ENCODE assay signal across 8 cellular contexts in genomic region chr19:55516878-55517620, GRCh38. TPM values are rescaled to one million over a fixed set of nuclear protein-coding genes. Genes with fewer than 3 reads are reported as not detected.
DNase-seq lines count a peak whose midpoint lies in the region; ATAC-seq and TF ChIP-seq lines count a peak whose summit lies in the region.

No MANE protein-coding gene starts in this region.

- 14% methylated on average over 47 of the region's 61 CpGs for whole genome bisulfite sequencing in SK-N-SH (ENCODE audit: low lambda C conversion rate)
- 16 to 18% methylated on average over 31 to 32 of the region's 61 CpGs for WGBS in thyroid gland, 2 donors

- H3K4me3 Mint-ChIP-seq in glutamatergic neuron (ENCODE audit: unreplicated experiment) (peak overlapping the region; percentile 11), osteocyte (ENCODE audit: unreplicated experiment) (peak overlapping the region; percentile 70)

- CTCF ChIA-PET in GM10248 (lab: Yijun Ruan, JAX) (interaction anchor here (0.6 to 8.0 kb wide), 15 partner anchors 9 to 533 kb away, joined by 3 to 109 read pairs (median 4); partner anchors contain the start of genes ZNF784 and ZNF865), SK-N-SH (lab: Yijun Ruan, JAX) (interaction anchor here (0.5 to 2.2 kb wide), 31 partner anchors 9 to 115 kb away, joined by 3 to 30 read pairs (median 3); partner anchors contain the start of genes FIZ1, ZNF524, ZNF784 and ZNF865)

- no peaks in the 10 kb centered on the region for H3K36me3 ChIP-seq in SK-N-SH (replicated peaks in 1 of 2; ENCODE audit: control insufficient read depth in 1 of 2, insufficient read depth in 2 of 2, low read length in 1 of 2)
- no peaks in the 10 kb centered on the region for H3K36me3 ChIP-seq in thyroid gland

- peaks cover 2% of the 10 kb centered on the region for H3K27me3 Mint-ChIP-seq in glutamatergic neuron (ENCODE audit: unreplicated experiment)
- no peaks in the 10 kb centered on the region for H3K27me3 Mint-ChIP-seq in osteocyte (ENCODE audit: unreplicated experiment)

- peak overlapping the region; percentile 66; the same call in 1 of the 2 replicates for H2AFZ ChIP-seq in SK-N-SH (ENCODE audit: low read depth)

- no peaks in the 10 kb centered on the region for H3K36me3 Mint-ChIP-seq in activated naive CD4-positive, alpha-beta T cell treated with anti-CD3 and anti-CD28 coated beads, Interleukin-2, amount 50 U/mL, for 72 hours
- no peaks in the 10 kb centered on the region for H3K36me3 Mint-ChIP-seq in glutamatergic neuron (ENCODE audit: unreplicated experiment)
- no peaks in the 10 kb centered on the region for H3K36me3 Mint-ChIP-seq in osteocyte (ENCODE audit: unreplicated experiment)

- no peaks in the 10 kb centered on the region for H3K9me3 Mint-ChIP-seq in activated naive CD4-positive, alpha-beta T cell treated with anti-CD3 and anti-CD28 coated beads, Interleukin-2, amount 50 U/mL, for 72 hours
- H3K9me3 Mint-ChIP-seq in glutamatergic neuron (ENCODE audit: unreplicated experiment) (peaks cover 3% of the 10 kb centered on the region), osteocyte (ENCODE audit: unreplicated experiment) (no peaks in the 10 kb centered on the region)

- TF ChIP-seq RAD21 in SK-N-SH (IDR thresholded peaks at IDR 0.05; ENCODE audit: low read length): peak; percentile 91

- peak overlapping the region; percentile 38 to 39; a peak in 1 of 4 replicates for H3K27ac ChIP-seq in SK-N-SH (ENCODE audit: low read depth in 2 of 2, low read length in 1 of 2)
- H3K27ac ChIP-seq in thyroid gland: peak overlapping the region; percentile 67 to 87 (median 79)

- H3K9me2 ChIP-seq in SK-N-SH: no peaks in the 10 kb centered on the region

- TF ChIP-seq EP300 in SK-N-SH (IDR thresholded peaks at IDR 0.05; ENCODE audit: borderline replicate concordance in 1 of 2, low read depth in 1 of 2, low read length in 1 of 2): no peak

- ATAC-seq in HG02610 (IDR thresholded peaks at IDR 0.05; ENCODE audit: unreplicated experiment): peak; percentile 96
- peak; percentile 100 for ATAC-seq in activated naive CD4-positive, alpha-beta T cell treated with anti-CD3 and anti-CD28 coated beads, Interleukin-2, amount 50 U/mL, for 72 hours

- H3K9ac ChIP-seq in SK-N-SH: no peak overlapping the region

- TF ChIP-seq CTCF in GM10248 (IDR thresholded peaks at IDR 0.05; ENCODE audit: control extremely low read depth, extremely low read depth, low read depth, missing control alignments) (peak; percentile 98), SK-N-SH (IDR thresholded peaks at IDR 0.05) (peak; percentile 83), glutamatergic neuron (IDR thresholded peaks at IDR 0.05; ENCODE audit: partially characterized antibody, unreplicated experiment) (peak; percentile 35), osteocyte (IDR thresholded peaks at IDR 0.05) (peak; percentile 87), thyroid gland (IDR thresholded peaks at IDR 0.05) (peak; percentile 53 to 98 (median 92))

- H3K4me3 ChIP-seq in SK-N-SH (ENCODE audit: low read depth in 2 of 2, low read length in 1 of 2): peak overlapping the region; percentile 46 to 54
- peak overlapping the region in 2 of 3 donors; percentile 41 to 56 for H3K4me3 ChIP-seq in thyroid gland (replicated peaks in 1 of 3)

- DNase-seq in GM10248 (ENCODE audit: extremely low spot score) (peak; percentile 100), NCI-H1092 (lab: John Stamatoyannopoulos, UW) (peak; percentile 82), SK-N-SH (peak; percentile 100), glutamatergic neuron (peak; percentile 94), osteocyte (ENCODE audit: extremely low spot score, unreplicated experiment) (peak; percentile 97), thyroid gland (peak; percentile 90 to 93)
- peak; percentile 92 to 93 for DNase-seq in activated naive CD4-positive, alpha-beta T cell treated with anti-CD3 and anti-CD28 coated beads, Interleukin-2, amount 50 U/mL, for 72 hours (ENCODE audit: low spot score in 2 of 2)

- intact Hi-C loops in thyroid gland (cut with DNase I): loop anchor here (5.0 kb wide), 2 partner anchors 90 to 115 kb away; partner anchors contain the start of gene ZNF865

- H3F3A ChIP-seq in SK-N-SH (replicated peaks; ENCODE audit: insufficient read depth): peaks cover 4% of the 10 kb centered on the region

- H3K27me3 ChIP-seq in SK-N-SH (ENCODE audit: insufficient read depth) (no peaks in the 10 kb centered on the region), thyroid gland (no peaks in the 10 kb centered on the region)

- H3K4me1 ChIP-seq in SK-N-SH (ENCODE audit: control insufficient read depth in 1 of 2, insufficient read depth in 2 of 2, low read depth in 1 of 2, low read length in 1 of 2) (peaks cover 0 to 11% of the 10 kb centered on the region in 2 experiments; a peak in 1 of 4 replicates), thyroid gland (peaks cover 0 to 4% of the 10 kb centered on the region in 2 donors)

- POLR2A ChIA-PET in GM10248 (lab: Yijun Ruan, JAX): no interaction called here
- POLR2A ChIA-PET in SK-N-SH (lab: Yijun Ruan, JAX): interaction anchor here (0.5 to 1.0 kb wide), 3 partner anchors 70 to 114 kb away, joined by 3 read pairs; partner anchors contain the start of gene FIZ1

- H3K4me1 Mint-ChIP-seq in glutamatergic neuron (ENCODE audit: low read depth, unreplicated experiment) (peaks cover 3% of the 10 kb centered on the region), osteocyte (ENCODE audit: unreplicated experiment) (peaks cover 8% of the 10 kb centered on the region)

- H3K9me3 ChIP-seq in SK-N-SH (no peaks in the 10 kb centered on the region), thyroid gland (no peaks in the 10 kb centered on the region)

- H3K4me2 ChIP-seq in SK-N-SH: peak overlapping the region; percentile 76

- H3K27ac Mint-ChIP-seq in activated naive CD4-positive, alpha-beta T cell treated with anti-CD3 and anti-CD28 coated beads, Interleukin-2, amount 50 U/mL, for 72 hours: peak overlapping the region in 1 of 2 donors; percentile 81
- H3K27ac Mint-ChIP-seq in glutamatergic neuron (ENCODE audit: unreplicated experiment) (peak overlapping the region; percentile 29), osteocyte (ENCODE audit: unreplicated experiment) (peak overlapping the region; percentile 86)

- H4K20me1 ChIP-seq in SK-N-SH (ENCODE audit: insufficient read depth): no peaks in the 10 kb centered on the region

- H3K79me2 ChIP-seq in SK-N-SH (ENCODE audit: insufficient read depth): no peaks in the 10 kb centered on the region

- TF ChIP-seq POLR2A in thyroid gland (IDR thresholded peaks at IDR 0.05): peak in 1 of 2 donors; percentile 50

TF ChIP-seq in SK-N-SH, 30 proteins besides CTCF, POLR2A, EP300 and RAD21:
- 0 out of 2 replicates have a peak, but pooled peaks have one; percentile 46 for TF ChIP-seq MAX (IDR thresholded peaks at IDR 0.05; ENCODE audit: low read depth)
- peak; percentile 57; the same call in 1 of the 2 replicates for TF ChIP-seq MXI1 (IDR thresholded peaks at IDR 0.05; ENCODE audit: low read depth, low read length)
- TF ChIP-seq CHD2 (IDR thresholded peaks at IDR 0.05; ENCODE audit: low read length, partially characterized antibody): peak; percentile 76
- TF ChIP-seq RFX5 (IDR thresholded peaks at IDR 0.05; ENCODE audit: low read length): peak; percentile 99
- no peak for TF ChIP-seq FOXM1 (IDR thresholded peaks at IDR 0.05; ENCODE audit: low read depth)
- peak; percentile 100 for TF ChIP-seq SMC3 (IDR thresholded peaks at IDR 0.05; ENCODE audit: low read depth, low read length)

RNA-seq across cellular contexts. Expression of gene SBK2, which starts 19.9 kb away (rescaled TPM):
- polyA plus RNA-seq in SK-N-SH (2012; rRNA removed): 0.20 and 0.28 TPM in 2 replicates
- 0.10 and 0.17 TPM in 2 replicates for polyA plus RNA-seq in SK-N-SH (2012; cell fraction: cytosol; rRNA removed)
- polyA plus RNA-seq in SK-N-SH (2012; cell fraction: nucleus; rRNA removed): 2.1 and 3.0 TPM in 2 replicates
- total RNA-seq in activated naive CD4-positive, alpha-beta T cell treated with anti-CD3 and anti-CD28 coated beads, Interleukin-2, amount 50 U/mL, for 72 hours: not detected
- total RNA-seq in glutamatergic neuron (ENCODE audit: unreplicated experiment): 0.42 TPM
- not detected in 2 replicates for total RNA-seq in osteocyte
- not detected for total RNA-seq in thyroid gland

RNA-seq across cellular contexts. Expression of gene SBK3, which starts 28.3 kb away (rescaled TPM):
- 0.03 and 0.05 TPM in 2 replicates for polyA plus RNA-seq in SK-N-SH (2012; rRNA removed)
- 0.12 TPM in 1 of 2 replicates, not detected in the other for polyA plus RNA-seq in SK-N-SH (2012; cell fraction: cytosol; rRNA removed)
- polyA plus RNA-seq in SK-N-SH (2012; cell fraction: nucleus; rRNA removed): 0.05 TPM in 1 of 2 replicates, not detected in the other
- total RNA-seq in activated naive CD4-positive, alpha-beta T cell treated with anti-CD3 and anti-CD28 coated beads, Interleukin-2, amount 50 U/mL, for 72 hours: not detected
- total RNA-seq in glutamatergic neuron (ENCODE audit: unreplicated experiment): not detected
- not detected in 2 replicates for total RNA-seq in osteocyte
- total RNA-seq in thyroid gland: 10 to 100 TPM in 1 of 4 donors, under 1 TPM in 1, not detected in 2; 0.94 to 14.8 TPM

RNA-seq across cellular contexts. Expression of gene SSC5D, which starts 28.8 kb away (rescaled TPM):
- polyA plus RNA-seq in SK-N-SH (2012; rRNA removed): 2.6 and 4.9 TPM in 2 replicates
- 2.4 and 4.2 TPM in 2 replicates for polyA plus RNA-seq in SK-N-SH (2012; cell fraction: cytosol; rRNA removed)
- 22.1 and 22.8 TPM in 2 replicates for polyA plus RNA-seq in SK-N-SH (2012; cell fraction: nucleus; rRNA removed)
- total RNA-seq in activated naive CD4-positive, alpha-beta T cell treated with anti-CD3 and anti-CD28 coated beads, Interleukin-2, amount 50 U/mL, for 72 hours: under 1 TPM; 0.39 to 0.53 TPM
- total RNA-seq in glutamatergic neuron (ENCODE audit: unreplicated experiment) (7.6 TPM), osteocyte (21.5 and 22.1 TPM in 2 replicates), thyroid gland (1 to 10 TPM; 1.7 to 2.9 (median 2.2) TPM)

RNA-seq across cellular contexts. Expression of gene NAT14, which starts 32.1 kb away (rescaled TPM):
- polyA plus RNA-seq in SK-N-SH (2012; rRNA removed): 84.4 and 89.9 TPM in 2 replicates
- polyA plus RNA-seq in SK-N-SH (2012; cell fraction: cytosol; rRNA removed): 51.1 and 68.5 TPM in 2 replicates
- polyA plus RNA-seq in SK-N-SH (2012; cell fraction: nucleus; rRNA removed): 132 and 194 TPM in 2 replicates
- 10 to 100 TPM in 1 of 2 donors, 1 to 10 TPM in 1; 5.1 to 18.2 TPM for total RNA-seq in activated naive CD4-positive, alpha-beta T cell treated with anti-CD3 and anti-CD28 coated beads, Interleukin-2, amount 50 U/mL, for 72 hours
- 125 TPM for total RNA-seq in glutamatergic neuron (ENCODE audit: unreplicated experiment)
- total RNA-seq in osteocyte: 54.2 and 58.2 TPM in 2 replicates
- 10 to 100 TPM in 2 of 4 donors, 1 to 10 TPM in 2; 5.1 to 28.3 (median 12.2) TPM for total RNA-seq in thyroid gland

RNA-seq across cellular contexts. Expression of gene ZNF628, which starts 40.6 kb away (rescaled TPM):
- polyA plus RNA-seq in SK-N-SH (2012; rRNA removed): 0.73 and 1.6 TPM in 2 replicates
- 0.58 and 1.1 TPM in 2 replicates for polyA plus RNA-seq in SK-N-SH (2012; cell fraction: cytosol; rRNA removed)
- 3.7 and 4.2 TPM in 2 replicates for polyA plus RNA-seq in SK-N-SH (2012; cell fraction: nucleus; rRNA removed)
- 10 to 100 TPM in 1 of 2 donors, 1 to 10 TPM in 1; 7.4 to 14.2 TPM for total RNA-seq in activated naive CD4-positive, alpha-beta T cell treated with anti-CD3 and anti-CD28 coated beads, Interleukin-2, amount 50 U/mL, for 72 hours
- 13.7 TPM for total RNA-seq in glutamatergic neuron (ENCODE audit: unreplicated experiment)
- 10.4 and 11.6 TPM in 2 replicates for total RNA-seq in osteocyte
- 10 to 100 TPM in 2 of 4 donors, 1 to 10 TPM in 2; 2.1 to 12.0 (median 6.5) TPM for total RNA-seq in thyroid gland

Comparison
In these comparisons a context has a peak if more than half of its experiments do, and no peak if none do; other contexts are left out.
1. Peak in every context shown above with its lines: DNase-seq, ATAC-seq, H3K4me3 ChIP-seq and H3K27ac ChIP-seq.
2. CTCF ChIP-seq: peak in every context shown above with its lines; median percentile 98 in GM10248; 92 in thyroid gland; 87 in osteocyte; 83 in SK-N-SH; 35 in glutamatergic neuron.